1 cellular context compared by ENCODE assay signal in genomic region chr2:42191285-42192009, GRCh38.
TF ChIP-seq lines count a peak whose summit lies in the region.

No MANE protein-coding gene starts in this region.

TF ChIP-seq in HepG2, 621 proteins besides CTCF, POLR2A, EP300 and RAD21 (continued from another document and continues in another):
- TF ChIP-seq TFE3 (CRISPR knock-in tag; IDR thresholded peaks at IDR 0.05) (peak; percentile 54; the same call in 1 of the 2 replicates), THAP11 (CRISPR knock-in tag; IDR thresholded peaks at IDR 0.05) (peak; percentile 74), ZBTB42 (CRISPR knock-in tag; IDR thresholded peaks at IDR 0.05) (no peak), PREB (CRISPR knock-in tag; IDR thresholded peaks at IDR 0.05) (no peak), TCF7 (IDR thresholded peaks at IDR 0.05; ENCODE audit: low read depth) (peak; percentile 80), ZNF460 (CRISPR knock-in tag; IDR thresholded peaks at IDR 0.05; ENCODE audit: borderline replicate concordance) (peak; percentile 86; the same call in 1 of the 2 replicates), MIXL1 (CRISPR knock-in tag; IDR thresholded peaks at IDR 0.05) (peak; percentile 93), KLF6 (CRISPR knock-in tag; IDR thresholded peaks at IDR 0.05) (0 out of 2 replicates have a peak, but pooled peaks have one; percentile 68), BRCA1 (CRISPR knock-in tag; IDR thresholded peaks at IDR 0.05) (0 out of 2 replicates have a peak, but pooled peaks have one; percentile 67), KDM5B (CRISPR knock-in tag; IDR thresholded peaks at IDR 0.05; ENCODE audit: borderline replicate concordance) (0 out of 2 replicates have a peak, but pooled peaks have one; percentile 18), ZNF550 (CRISPR knock-in tag; IDR thresholded peaks at IDR 0.05; ENCODE audit: borderline replicate concordance) (no peak), MBD4 (IDR thresholded peaks at IDR 0.05; ENCODE audit: borderline replicate concordance, low read length) (no peak; the same call in 1 of the 2 replicates), NCOR1 (IDR thresholded peaks at IDR 0.05; ENCODE audit: borderline replicate concordance, low read length) (peak; percentile 97; the same call in 1 of the 2 replicates), GZF1 (CRISPR knock-in tag; IDR thresholded peaks at IDR 0.05) (no peak), MED1 (CRISPR knock-in tag; IDR thresholded peaks at IDR 0.05) (peak; percentile 99), ZFY (CRISPR knock-in tag; IDR thresholded peaks at IDR 0.05) (no peak), CENPX (CRISPR knock-in tag; IDR thresholded peaks at IDR 0.05) (no peak), ZNF589 (CRISPR knock-in tag; conservative IDR thresholded peaks at IDR 0.05) (peak; percentile 76; the same call in 1 of the 2 replicates), ZNF10 (CRISPR knock-in tag; IDR thresholded peaks at IDR 0.05; ENCODE audit: borderline replicate concordance, low read depth) (no peak), NRL (CRISPR knock-in tag; IDR thresholded peaks at IDR 0.05; ENCODE audit: borderline replicate concordance) (no peak), RORA (CRISPR knock-in tag; IDR thresholded peaks at IDR 0.05) (no peak), HNF1A (IDR thresholded peaks at IDR 0.05; ENCODE audit: low read depth) (peak; percentile 99), HNF1A (CRISPR knock-in tag; IDR thresholded peaks at IDR 0.05; ENCODE audit: borderline replicate concordance) (peak; percentile 100), REL (CRISPR knock-in tag; conservative IDR thresholded peaks at IDR 0.05) (0 out of 2 replicates have a peak, but pooled peaks have one; percentile 39), CEBPG (CRISPR knock-in tag; IDR thresholded peaks at IDR 0.05) (peak; percentile 92), ELK4 (CRISPR knock-in tag; IDR thresholded peaks at IDR 0.05; ENCODE audit: borderline replicate concordance) (no peak), KLF12 (CRISPR knock-in tag; IDR thresholded peaks at IDR 0.05; ENCODE audit: borderline replicate concordance) (no peak), MTERF4 (CRISPR knock-in tag; IDR thresholded peaks at IDR 0.05) (no peak), KDM2A (CRISPR knock-in tag; IDR thresholded peaks at IDR 0.05; ENCODE audit: borderline replicate concordance, low read depth) (no peak), SAP130 (CRISPR knock-in tag; IDR thresholded peaks at IDR 0.05; ENCODE audit: low read depth) (peak; percentile 93), RBAK (CRISPR knock-in tag; IDR thresholded peaks at IDR 0.05) (no peak), MLX (CRISPR knock-in tag; IDR thresholded peaks at IDR 0.05) (peak; percentile 52; the same call in 1 of the 2 replicates), SP5 (CRISPR knock-in tag; IDR thresholded peaks at IDR 0.05; ENCODE audit: borderline replicate concordance, low read depth) (peak; percentile 96), DR1 (CRISPR knock-in tag; IDR thresholded peaks at IDR 0.05) (no peak), NFE2L2 (IDR thresholded peaks at IDR 0.05; ENCODE audit: low read length) (no peak)
- TF ChIP-seq, protein P1, sequence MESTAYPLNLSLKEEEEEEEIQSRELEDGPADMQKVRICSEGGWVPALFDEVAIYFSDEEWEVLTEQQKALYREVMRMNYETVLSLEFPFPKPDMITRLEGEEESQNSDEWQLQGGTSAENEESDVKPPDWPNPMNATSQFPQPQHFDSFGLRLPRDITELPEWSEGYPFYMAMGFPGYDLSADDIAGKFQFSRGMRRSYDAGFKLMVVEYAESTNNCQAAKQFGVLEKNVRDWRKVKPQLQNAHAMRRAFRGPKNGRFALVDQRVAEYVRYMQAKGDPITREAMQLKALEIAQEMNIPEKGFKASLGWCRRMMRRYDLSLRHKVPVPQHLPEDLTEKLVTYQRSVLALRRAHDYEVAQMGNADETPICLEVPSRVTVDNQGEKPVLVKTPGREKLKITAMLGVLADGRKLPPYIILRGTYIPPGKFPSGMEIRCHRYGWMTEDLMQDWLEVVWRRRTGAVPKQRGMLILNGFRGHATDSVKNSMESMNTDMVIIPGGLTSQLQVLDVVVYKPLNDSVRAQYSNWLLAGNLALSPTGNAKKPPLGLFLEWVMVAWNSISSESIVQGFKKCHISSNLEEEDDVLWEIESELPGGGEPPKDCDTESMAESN (CRISPR knock-in tag; conservative IDR thresholded peaks at IDR 0.05), result peak; percentile 81
- TF ChIP-seq, protein P2, sequence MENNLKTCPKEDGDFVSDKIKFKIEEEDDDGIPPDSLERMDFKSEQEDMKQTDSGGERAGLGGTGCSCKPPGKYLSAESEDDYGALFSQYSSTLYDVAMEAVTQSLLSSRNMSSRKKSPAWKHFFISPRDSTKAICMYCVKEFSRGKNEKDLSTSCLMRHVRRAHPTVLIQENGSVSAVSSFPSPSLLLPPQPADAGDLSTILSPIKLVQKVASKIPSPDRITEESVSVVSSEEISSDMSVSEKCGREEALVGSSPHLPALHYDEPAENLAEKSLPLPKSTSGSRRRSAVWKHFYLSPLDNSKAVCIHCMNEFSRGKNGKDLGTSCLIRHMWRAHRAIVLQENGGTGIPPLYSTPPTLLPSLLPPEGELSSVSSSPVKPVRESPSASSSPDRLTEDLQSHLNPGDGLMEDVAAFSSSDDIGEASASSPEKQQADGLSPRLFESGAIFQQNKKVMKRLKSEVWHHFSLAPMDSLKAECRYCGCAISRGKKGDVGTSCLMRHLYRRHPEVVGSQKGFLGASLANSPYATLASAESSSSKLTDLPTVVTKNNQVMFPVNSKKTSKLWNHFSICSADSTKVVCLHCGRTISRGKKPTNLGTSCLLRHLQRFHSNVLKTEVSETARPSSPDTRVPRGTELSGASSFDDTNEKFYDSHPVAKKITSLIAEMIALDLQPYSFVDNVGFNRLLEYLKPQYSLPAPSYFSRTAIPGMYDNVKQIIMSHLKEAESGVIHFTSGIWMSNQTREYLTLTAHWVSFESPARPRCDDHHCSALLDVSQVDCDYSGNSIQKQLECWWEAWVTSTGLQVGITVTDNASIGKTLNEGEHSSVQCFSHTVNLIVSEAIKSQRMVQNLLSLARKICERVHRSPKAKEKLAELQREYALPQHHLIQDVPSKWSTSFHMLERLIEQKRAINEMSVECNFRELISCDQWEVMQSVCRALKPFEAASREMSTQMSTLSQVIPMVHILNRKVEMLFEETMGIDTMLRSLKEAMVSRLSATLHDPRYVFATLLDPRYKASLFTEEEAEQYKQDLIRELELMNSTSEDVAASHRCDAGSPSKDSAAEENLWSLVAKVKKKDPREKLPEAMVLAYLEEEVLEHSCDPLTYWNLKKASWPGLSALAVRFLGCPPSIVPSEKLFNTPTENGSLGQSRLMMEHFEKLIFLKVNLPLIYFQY (CRISPR knock-in tag; IDR thresholded peaks at IDR 0.05; ENCODE audit: borderline replicate concordance), result no peak; the same call in 1 of the 2 replicates
- TF ChIP-seq, protein P3, sequence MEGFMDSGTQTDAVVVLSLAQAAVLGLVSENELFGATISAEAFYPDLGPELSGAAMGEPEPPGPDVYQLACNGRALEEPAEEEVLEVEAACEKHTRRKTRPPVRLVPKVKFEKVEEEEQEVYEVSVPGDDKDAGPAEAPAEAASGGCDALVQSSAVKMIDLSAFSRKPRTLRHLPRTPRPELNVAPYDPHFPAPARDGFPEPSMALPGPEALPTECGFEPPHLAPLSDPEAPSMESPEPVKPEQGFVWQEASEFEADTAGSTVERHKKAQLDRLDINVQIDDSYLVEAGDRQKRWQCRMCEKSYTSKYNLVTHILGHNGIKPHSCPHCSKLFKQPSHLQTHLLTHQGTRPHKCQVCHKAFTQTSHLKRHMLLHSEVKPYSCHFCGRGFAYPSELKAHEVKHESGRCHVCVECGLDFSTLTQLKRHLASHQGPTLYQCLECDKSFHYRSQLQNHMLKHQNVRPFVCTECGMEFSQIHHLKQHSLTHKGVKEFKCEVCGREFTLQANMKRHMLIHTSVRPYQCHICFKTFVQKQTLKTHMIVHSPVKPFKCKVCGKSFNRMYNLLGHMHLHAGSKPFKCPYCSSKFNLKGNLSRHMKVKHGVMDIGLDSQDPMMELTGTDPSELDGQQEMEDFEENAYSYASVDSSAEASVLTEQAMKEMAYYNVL (CRISPR knock-in tag; IDR thresholded peaks at IDR 0.05; ENCODE audit: borderline replicate concordance), result peak; percentile 85; the same call in 1 of the 2 replicates
- TF ChIP-seq, protein P4, sequence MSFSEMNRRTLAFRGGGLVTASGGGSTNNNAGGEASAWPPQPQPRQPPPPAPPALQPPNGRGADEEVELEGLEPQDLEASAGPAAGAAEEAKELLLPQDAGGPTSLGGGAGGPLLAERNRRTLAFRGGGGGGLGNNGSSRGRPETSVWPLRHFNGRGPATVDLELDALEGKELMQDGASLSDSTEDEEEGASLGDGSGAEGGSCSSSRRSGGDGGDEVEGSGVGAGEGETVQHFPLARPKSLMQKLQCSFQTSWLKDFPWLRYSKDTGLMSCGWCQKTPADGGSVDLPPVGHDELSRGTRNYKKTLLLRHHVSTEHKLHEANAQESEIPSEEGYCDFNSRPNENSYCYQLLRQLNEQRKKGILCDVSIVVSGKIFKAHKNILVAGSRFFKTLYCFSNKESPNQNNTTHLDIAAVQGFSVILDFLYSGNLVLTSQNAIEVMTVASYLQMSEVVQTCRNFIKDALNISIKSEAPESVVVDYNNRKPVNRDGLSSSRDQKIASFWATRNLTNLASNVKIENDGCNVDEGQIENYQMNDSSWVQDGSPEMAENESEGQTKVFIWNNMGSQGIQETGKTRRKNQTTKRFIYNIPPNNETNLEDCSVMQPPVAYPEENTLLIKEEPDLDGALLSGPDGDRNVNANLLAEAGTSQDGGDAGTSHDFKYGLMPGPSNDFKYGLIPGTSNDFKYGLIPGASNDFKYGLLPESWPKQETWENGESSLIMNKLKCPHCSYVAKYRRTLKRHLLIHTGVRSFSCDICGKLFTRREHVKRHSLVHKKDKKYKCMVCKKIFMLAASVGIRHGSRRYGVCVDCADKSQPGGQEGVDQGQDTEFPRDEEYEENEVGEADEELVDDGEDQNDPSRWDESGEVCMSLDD (CRISPR knock-in tag; IDR thresholded peaks at IDR 0.05; ENCODE audit: borderline replicate concordance), result peak; percentile 24; the same call in 1 of the 2 replicates
